In genomic region chr1:194309697-194310096, GRCh38 we compare ENCODE assay signal across 26 cellular contexts.
DNase-seq lines count a peak whose midpoint lies in the region; ATAC-seq and TF ChIP-seq lines count a peak whose summit lies in the region.
"Had no signal": no experiment of that assay in that cellular context is flagged by ENCODE, and none has a peak within 500 bp of the region (broad histone marks: within the 10 kb centered on the region; RNA-seq: fewer than 3 reads in every experiment).

No MANE protein-coding gene starts in this region.

- no peak overlapping the region for H3K4me3 ChIP-seq in SU-DHL-6 (ENCODE audit: insufficient read depth, low read length, poor library complexity, severe bottlenecking)
- no peak overlapping the region for H3K4me3 ChIP-seq in trophoblast cell (ENCODE audit: low read depth, low read length)
- H3K4me3 ChIP-seq: GM23248 had no signal

- no peak for DNase-seq in Calu3
- DNase-seq in trophoblast cell, result no peak
- no peak for DNase-seq in NCI-H510A (lab: John Stamatoyannopoulos, UW)
- no peak for DNase-seq in CD4-positive, alpha-beta T cell
- DNase-seq: C1 segment of cervical spinal cord; Caco-2; CD8-positive, alpha-beta T cell; GM23248; H9; HFFc6; KBM-7; NCI-H1105 treated with DMSO at 0.1 percent for 48 hours; NCI-H146; NCI-H2029; NCI-H446 treated with DMSO at 0.1 percent for 48 hours; NCI-H526 treated with DMSO at 0.1 percent for 48 hours; SHP77; SW 1271; T-helper 9 cell had no signal

- H2BK120ac ChIP-seq in trophoblast cell (ENCODE audit: insufficient read depth, low read length, poor library complexity), result no peak overlapping the region

- H3K4me2 ChIP-seq in SU-DHL-6 (ENCODE audit: low read depth, low read length, poor library complexity, severe bottlenecking) (no peak overlapping the region), trophoblast cell (ENCODE audit: low read length) (no peak overlapping the region)

- H4K91ac ChIP-seq in trophoblast cell (ENCODE audit: low read depth, low read length), result no peak overlapping the region

- no peaks in the 10 kb centered on the region for H3K36me3 Mint-ChIP-seq in Calu3 (ENCODE audit: insufficient read depth, unreplicated experiment)
- H3K36me3 Mint-ChIP-seq in CD4-positive, alpha-beta T cell (ENCODE audit: low read depth), result no peaks in the 10 kb centered on the region
- H3K36me3 Mint-ChIP-seq: CD8-positive, alpha-beta T cell had no signal

- H4K8ac ChIP-seq in trophoblast cell (ENCODE audit: low read depth, low read length), result no peak overlapping the region

- ATAC-seq in GM18868 (IDR thresholded peaks at IDR 0.05; ENCODE audit: unreplicated experiment), result peak; percentile 61
- peak; percentile 70 for ATAC-seq in HG03442 (IDR thresholded peaks at IDR 0.05; ENCODE audit: unreplicated experiment)
- no peak for ATAC-seq in HG02678 (IDR thresholded peaks at IDR 0.05; ENCODE audit: unreplicated experiment)
- ATAC-seq in CD4-positive, alpha-beta T cell (ENCODE audit: poor library complexity), result no peak
- ATAC-seq: CD8-positive, alpha-beta T cell; Panc1 had no signal

- no peak overlapping the region for H2AK5ac ChIP-seq in trophoblast cell (ENCODE audit: low read length)

- peak overlapping the region; percentile 61 for H3K27ac Mint-ChIP-seq in Calu3 (ENCODE audit: unreplicated experiment)
- H3K27ac Mint-ChIP-seq in CD4-positive, alpha-beta T cell, result no peak overlapping the region
- H3K27ac Mint-ChIP-seq: CD8-positive, alpha-beta T cell; H9; HFFc6; T-helper 1 cell treated with Interleukin-12 subunit alpha and Interleukin-12 subunit beta and Interleukin-4 antibody, amounts not matched to agents 30 μg/mL and 1 μg/mL, for 36 hours had no signal

- H3K18ac ChIP-seq in trophoblast cell (ENCODE audit: low read length), result no peak overlapping the region

- intact Hi-C loops in Calu3 (cut with micrococcal nuclease; ENCODE audit: unreplicated experiment), result no loop called here
- intact Hi-C loops in CD4-positive, alpha-beta T cell (cut with DNase I, micrococcal nuclease), result no loop called here

- H2AFZ ChIP-seq in SU-DHL-6 (ENCODE audit: low read depth, low read length, severe bottlenecking) (peak overlapping the region; percentile 12), trophoblast cell (ENCODE audit: insufficient read depth, low read length, poor library complexity) (no peak overlapping the region)
- H2AFZ ChIP-seq: GM23248 had no signal

- H3K9me3 ChIP-seq in SU-DHL-6 (ENCODE audit: insufficient read depth, low read length) (no peaks in the 10 kb centered on the region), trophoblast cell (ENCODE audit: insufficient read depth, low read depth, low read length) (no peaks in the 10 kb centered on the region)
- H3K9me3 ChIP-seq in CD4-positive, alpha-beta T cell (ENCODE audit: control insufficient read depth, low read length), result no peaks in the 10 kb centered on the region
- H3K9me3 ChIP-seq: Caco-2 had no signal

- no peaks in the 10 kb centered on the region for H3K27me3 ChIP-seq in SU-DHL-6 (ENCODE audit: low read length)
- H3K27me3 ChIP-seq in trophoblast cell (ENCODE audit: insufficient read depth, low read length), result no peaks in the 10 kb centered on the region
- no peaks in the 10 kb centered on the region for H3K27me3 ChIP-seq in CD4-positive, alpha-beta T cell (ENCODE audit: control insufficient read depth, insufficient read depth, low read length)

- H3K14ac ChIP-seq in trophoblast cell (ENCODE audit: low read length), result no peak overlapping the region

- no peak overlapping the region for H2BK5ac ChIP-seq in trophoblast cell (ENCODE audit: low read depth, low read length, poor library complexity)

- no peaks in the 10 kb centered on the region for H3K27me3 Mint-ChIP-seq in Calu3 (ENCODE audit: unreplicated experiment)
- no peaks in the 10 kb centered on the region for H3K27me3 Mint-ChIP-seq in CD4-positive, alpha-beta T cell

- H3K9me3 Mint-ChIP-seq in Calu3 (ENCODE audit: low read depth, unreplicated experiment), result no peaks in the 10 kb centered on the region
- no peaks in the 10 kb centered on the region for H3K9me3 Mint-ChIP-seq in CD4-positive, alpha-beta T cell
- H3K9me3 Mint-ChIP-seq: CD8-positive, alpha-beta T cell; H9; HFFc6; T-helper 1 cell treated with Interleukin-12 subunit alpha and Interleukin-12 subunit beta and Interleukin-4 antibody, amounts not matched to agents 30 μg/mL and 1 μg/mL, for 36 hours had no signal

- no peaks in the 10 kb centered on the region for H3K9me2 ChIP-seq in SU-DHL-6 (replicated peaks; ENCODE audit: insufficient read depth, low read length)

- POLR2A ChIA-PET in CD4-positive, alpha-beta T cell (lab: Charles Lee), result no interaction called here

- no peaks in the 10 kb centered on the region for H4K20me1 ChIP-seq in SU-DHL-6 (ENCODE audit: low read depth, low read length)

- no TSS peak for BruUV-seq in Calu3 (replicated peaks; lab: Mats Ljungman, UMichigan)

- H3K4me3 Mint-ChIP-seq in Calu3 (ENCODE audit: low read depth, unreplicated experiment), result no peak overlapping the region
- no peak overlapping the region for H3K4me3 Mint-ChIP-seq in CD4-positive, alpha-beta T cell
- H3K4me3 Mint-ChIP-seq: CD8-positive, alpha-beta T cell; H9; HFFc6; T-helper 1 cell treated with Interleukin-12 subunit alpha and Interleukin-12 subunit beta and Interleukin-4 antibody, amounts not matched to agents 30 μg/mL and 1 μg/mL, for 36 hours had no signal

- WGBS in trophoblast cell (ENCODE audit: extremely low coverage, insufficient coverage, insufficient read length), result no CpG with 5 or more reads among the region's 2 CpGs

- H3K23ac ChIP-seq in trophoblast cell (ENCODE audit: low read length), result no peak overlapping the region

- H3F3A ChIP-seq in SU-DHL-6 (ENCODE audit: insufficient read depth), result no peaks in the 10 kb centered on the region; the same call in 1 of the 2 replicates

- CTCF ChIA-PET in Calu3 (lab: Charles Lee), result no interaction called here
- CTCF ChIA-PET in CD4-positive, alpha-beta T cell (lab: Charles Lee), result interaction anchor here (0.6 kb wide), 1 partner anchor 1476 kb away, joined by 3 read pairs; no protein-coding TSS in a partner anchor

- H3K79me2 ChIP-seq in SU-DHL-6 (ENCODE audit: insufficient read depth, low read length) (no peaks in the 10 kb centered on the region), trophoblast cell (ENCODE audit: control insufficient read depth, insufficient read depth, low read length, poor library complexity) (no peaks in the 10 kb centered on the region)

- no peak overlapping the region for H3K9ac ChIP-seq in SU-DHL-6 (ENCODE audit: low read length)
- H3K9ac ChIP-seq in trophoblast cell (ENCODE audit: low read length), result no peak overlapping the region
- H3K9ac ChIP-seq: GM23248 had no signal

- H3K4me1 Mint-ChIP-seq in Calu3 (ENCODE audit: low read depth, unreplicated experiment), result peaks cover 11% of the 10 kb centered on the region
- no peaks in the 10 kb centered on the region for H3K4me1 Mint-ChIP-seq in CD4-positive, alpha-beta T cell (ENCODE audit: low read depth)
- H3K4me1 Mint-ChIP-seq: H9 had no signal

- TF ChIP-seq CTCF in Calu3 (IDR thresholded peaks at IDR 0.05; ENCODE audit: unreplicated experiment) (no peak), SU-DHL-6 (IDR thresholded peaks at IDR 0.05; ENCODE audit: insufficient read depth, low read length, poor library complexity, severe bottlenecking) (no peak)
- TF ChIP-seq CTCF in CD4-positive, alpha-beta T cell (IDR thresholded peaks at IDR 0.05), result no peak

- H4K12ac ChIP-seq in trophoblast cell (ENCODE audit: low read depth, low read length), result no peak overlapping the region

- H2BK12ac ChIP-seq in trophoblast cell (ENCODE audit: low read length), result no peak overlapping the region

- H3K4ac ChIP-seq in trophoblast cell (ENCODE audit: low read depth, low read length), result no peak overlapping the region

- no peaks in the 10 kb centered on the region for H3K4me1 ChIP-seq in trophoblast cell (ENCODE audit: control insufficient read depth in 1 of 2, insufficient read depth in 2 of 2, low read length in 2 of 2)
- H3K4me1 ChIP-seq: Caco-2 had no signal

- no peaks in the 10 kb centered on the region for H3K79me1 ChIP-seq in trophoblast cell (ENCODE audit: low read length)

- no peak overlapping the region for H3K27ac ChIP-seq in SU-DHL-6 (ENCODE audit: low read depth, low read length)
- no peak overlapping the region for H3K27ac ChIP-seq in trophoblast cell (ENCODE audit: low read depth, low read length)
- H3K27ac ChIP-seq in CD4-positive, alpha-beta T cell (ENCODE audit: low read depth, low read length), result no peak overlapping the region
- H3K27ac ChIP-seq: GM23248, RWPE1 had no signal

- H3K36me3 ChIP-seq in SU-DHL-6 (ENCODE audit: low read length) (no peaks in the 10 kb centered on the region; the same call in 1 of the 2 replicates), trophoblast cell (ENCODE audit: control insufficient read depth in 1 of 2, insufficient read depth in 2 of 2, low read length in 2 of 2) (no peaks in the 10 kb centered on the region)

Comparison
In these comparisons a context has a peak if more than half of its experiments do, and no peak if none do; other contexts are left out.
1. ATAC-seq: peak in GM18868 (single experiment) and HG03442 (single experiment); none in HG02678 (single experiment) and CD4-positive, alpha-beta T cell (single experiment).